ENCODE assay signal across 1 cellular context in the genomic region with DNA sequence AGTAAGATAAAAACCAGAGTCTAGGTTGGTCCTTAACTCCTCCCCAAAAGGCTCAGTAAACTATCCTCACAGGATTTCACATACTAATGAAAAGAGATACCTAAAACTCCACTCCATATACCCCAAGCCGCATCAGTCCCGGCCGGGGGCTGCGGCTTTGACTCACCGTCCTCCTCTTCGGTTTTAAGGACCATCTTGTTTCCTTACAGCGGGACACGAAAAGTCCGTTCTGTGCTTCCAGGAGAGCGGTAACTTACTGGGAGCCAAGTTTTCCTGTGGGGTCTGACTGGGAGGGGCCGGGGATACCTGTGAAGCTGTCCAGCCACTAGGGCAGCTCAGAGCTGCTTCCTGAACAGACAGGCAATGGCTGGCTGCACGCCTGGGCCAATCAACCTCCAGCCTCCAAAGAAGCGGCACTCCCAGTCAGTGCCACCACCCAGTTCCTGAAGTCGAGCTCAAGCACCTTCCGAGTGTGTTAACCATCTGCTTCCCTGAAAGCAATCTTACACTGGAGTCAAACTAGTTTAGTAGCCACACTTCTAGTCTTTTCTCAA.
TF ChIP-seq lines count a peak whose summit lies in the region.

No MANE protein-coding gene starts in this region.

TF ChIP-seq in HepG2, 621 proteins besides CTCF, POLR2A, EP300 and RAD21 (continued from another document):
- TF ChIP-seq ZNF687 (CRISPR knock-in tag; IDR thresholded peaks at IDR 0.05) (peak; percentile 36), ZNF468 (CRISPR knock-in tag; IDR thresholded peaks at IDR 0.05) (no peak)
- TF ChIP-seq, protein P1, sequence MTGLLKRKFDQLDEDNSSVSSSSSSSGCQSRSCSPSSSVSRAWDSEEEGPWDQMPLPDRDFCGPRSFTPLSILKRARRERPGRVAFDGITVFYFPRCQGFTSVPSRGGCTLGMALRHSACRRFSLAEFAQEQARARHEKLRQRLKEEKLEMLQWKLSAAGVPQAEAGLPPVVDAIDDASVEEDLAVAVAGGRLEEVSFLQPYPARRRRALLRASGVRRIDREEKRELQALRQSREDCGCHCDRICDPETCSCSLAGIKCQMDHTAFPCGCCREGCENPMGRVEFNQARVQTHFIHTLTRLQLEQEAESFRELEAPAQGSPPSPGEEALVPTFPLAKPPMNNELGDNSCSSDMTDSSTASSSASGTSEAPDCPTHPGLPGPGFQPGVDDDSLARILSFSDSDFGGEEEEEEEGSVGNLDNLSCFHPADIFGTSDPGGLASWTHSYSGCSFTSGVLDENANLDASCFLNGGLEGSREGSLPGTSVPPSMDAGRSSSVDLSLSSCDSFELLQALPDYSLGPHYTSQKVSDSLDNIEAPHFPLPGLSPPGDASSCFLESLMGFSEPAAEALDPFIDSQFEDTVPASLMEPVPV (CRISPR knock-in tag; IDR thresholded peaks at IDR 0.05) = no peak
